31 cellular contexts compared by ENCODE assay signal in genomic region chr4:171433674-171434073, GRCh38.
"Had no signal": no experiment of that assay in that cellular context is flagged by ENCODE, and none has a peak within 500 bp of the region (broad histone marks: within the 10 kb centered on the region; RNA-seq: fewer than 3 reads in every experiment).

No MANE protein-coding gene starts in this region.

- H3K27me3 Mint-ChIP-seq: activated CD4-positive, alpha-beta memory T cell treated with anti-CD3 and anti-CD28 coated beads, Interleukin-2, amount 10 ng/mL, durations not matched to agents 7 days and 5 days; activated CD4-positive, alpha-beta T cell treated with anti-CD3 and anti-CD28 coated beads, Interleukin-2, amount 10 ng/mL, durations not matched to agents 7 days and 5 days; activated naive CD4-positive, alpha-beta T cell treated with anti-CD3 and anti-CD28 coated beads, Interleukin-2, amount 50 U/mL, for 24 hours; activated naive CD8-positive, alpha-beta T cell treated with anti-CD3 and anti-CD28 coated beads for 36 hours; activated naive CD8-positive, alpha-beta T cell treated with anti-CD3 and anti-CD28 coated beads, Interleukin-2, amount 50 U/mL, for 24 hours; activated T-cell treated with anti-CD3 and anti-CD28 coated beads, Interleukin-2, amount 50 U/mL, for 24 hours; activated T-helper 17 cell treated with anti-CD3 and anti-CD28 coated beads, Interleukin-2, amount 50 U/mL, for 72 hours; dendritic cell treated with granulocyte-macrophage colony-stimulating factor and Interleukin-4, amounts not matched to agents 40 ng/mL and 50 ng/mL, for 4 days had no signal

- H3K36me3 ChIP-seq: adrenal gland, colonic mucosa, esophagus muscularis mucosa, gastrocnemius medialis had no signal

- H3K27ac ChIP-seq: adrenal gland, body of pancreas, colonic mucosa, dorsolateral prefrontal cortex, esophagus muscularis mucosa, foreskin keratinocyte, gastrocnemius medialis had no signal

- H3K27me3 ChIP-seq: adrenal gland, body of pancreas, colonic mucosa, dorsolateral prefrontal cortex, esophagus muscularis mucosa, foreskin keratinocyte, gastrocnemius medialis had no signal

- H3K4me1 ChIP-seq: adrenal gland, body of pancreas, colonic mucosa, esophagus muscularis mucosa, foreskin keratinocyte, gastrocnemius medialis had no signal

- H3K27ac Mint-ChIP-seq: activated CD4-positive, alpha-beta memory T cell treated with anti-CD3 and anti-CD28 coated beads, Interleukin-2, amount 10 ng/mL, durations not matched to agents 7 days and 5 days; activated CD4-positive, alpha-beta T cell treated with anti-CD3 and anti-CD28 coated beads, Interleukin-2, amount 10 ng/mL, durations not matched to agents 7 days and 5 days; activated naive CD4-positive, alpha-beta T cell treated with anti-CD3 and anti-CD28 coated beads, Interleukin-2, amount 50 U/mL, for 24 hours; activated naive CD8-positive, alpha-beta T cell treated with anti-CD3 and anti-CD28 coated beads for 36 hours; activated naive CD8-positive, alpha-beta T cell treated with anti-CD3 and anti-CD28 coated beads, Interleukin-2, amount 50 U/mL, for 24 hours; activated T-cell treated with anti-CD3 and anti-CD28 coated beads, Interleukin-2, amount 50 U/mL, for 24 hours; activated T-helper 17 cell treated with anti-CD3 and anti-CD28 coated beads, Interleukin-2, amount 50 U/mL, for 72 hours; dendritic cell treated with granulocyte-macrophage colony-stimulating factor and Interleukin-4, amounts not matched to agents 40 ng/mL and 50 ng/mL, for 4 days had no signal

- H3K4me3 Mint-ChIP-seq: activated CD4-positive, alpha-beta memory T cell treated with anti-CD3 and anti-CD28 coated beads, Interleukin-2, amount 10 ng/mL, durations not matched to agents 7 days and 5 days; activated CD4-positive, alpha-beta T cell treated with anti-CD3 and anti-CD28 coated beads, Interleukin-2, amount 10 ng/mL, durations not matched to agents 7 days and 5 days; activated naive CD4-positive, alpha-beta T cell treated with anti-CD3 and anti-CD28 coated beads, Interleukin-2, amount 50 U/mL, for 24 hours; activated naive CD8-positive, alpha-beta T cell treated with anti-CD3 and anti-CD28 coated beads for 36 hours; activated naive CD8-positive, alpha-beta T cell treated with anti-CD3 and anti-CD28 coated beads, Interleukin-2, amount 50 U/mL, for 24 hours; activated T-cell treated with anti-CD3 and anti-CD28 coated beads, Interleukin-2, amount 50 U/mL, for 24 hours; activated T-helper 17 cell treated with anti-CD3 and anti-CD28 coated beads, Interleukin-2, amount 50 U/mL, for 72 hours; dendritic cell treated with granulocyte-macrophage colony-stimulating factor and Interleukin-4, amounts not matched to agents 40 ng/mL and 50 ng/mL, for 4 days had no signal

- H3K4me3 ChIP-seq: adrenal gland, body of pancreas, colonic mucosa, dorsolateral prefrontal cortex, esophagus muscularis mucosa, gastrocnemius medialis had no signal

- H3K36me3 Mint-ChIP-seq: activated naive CD4-positive, alpha-beta T cell treated with anti-CD3 and anti-CD28 coated beads, Interleukin-2, amount 50 U/mL, for 24 hours; activated naive CD8-positive, alpha-beta T cell treated with anti-CD3 and anti-CD28 coated beads for 36 hours had no signal

- H3K9me3 Mint-ChIP-seq: activated naive CD8-positive, alpha-beta T cell treated with anti-CD3 and anti-CD28 coated beads, Interleukin-2, amount 50 U/mL, for 24 hours; dendritic cell treated with granulocyte-macrophage colony-stimulating factor and Interleukin-4, amounts not matched to agents 40 ng/mL and 50 ng/mL, for 4 days had no signal

- H3K4me1 Mint-ChIP-seq: activated CD4-positive, alpha-beta memory T cell treated with anti-CD3 and anti-CD28 coated beads, Interleukin-2, amount 10 ng/mL, durations not matched to agents 7 days and 5 days; activated CD4-positive, alpha-beta T cell treated with anti-CD3 and anti-CD28 coated beads, Interleukin-2, amount 10 ng/mL, durations not matched to agents 7 days and 5 days; activated naive CD4-positive, alpha-beta T cell treated with anti-CD3 and anti-CD28 coated beads, Interleukin-2, amount 50 U/mL, for 24 hours; activated naive CD8-positive, alpha-beta T cell treated with anti-CD3 and anti-CD28 coated beads for 36 hours; activated naive CD8-positive, alpha-beta T cell treated with anti-CD3 and anti-CD28 coated beads, Interleukin-2, amount 50 U/mL, for 24 hours; activated T-helper 17 cell treated with anti-CD3 and anti-CD28 coated beads, Interleukin-2, amount 50 U/mL, for 72 hours had no signal

- H3K9me3 ChIP-seq: adrenal gland, body of pancreas, colonic mucosa, esophagus muscularis mucosa, gastrocnemius medialis had no signal

- DNase-seq: activated CD4-positive, alpha-beta memory T cell treated with anti-CD3 and anti-CD28 coated beads, Interleukin-2, amount 10 ng/mL, durations not matched to agents 7 days and 5 days; activated CD4-positive, alpha-beta T cell treated with anti-CD3 and anti-CD28 coated beads for 4 hours; activated CD4-positive, alpha-beta T cell treated with anti-CD3 and anti-CD28 coated beads, Interleukin-2, amount 10 ng/mL, durations not matched to agents 7 days and 5 days; activated CD4-positive, alpha-beta T cell treated with anti-CD3 and anti-CD28 coated beads, Interleukin-2, amount 50 U/mL, for 4 hours; activated CD4-positive, CD25-positive, alpha-beta regulatory T cell; activated CD4-positive, CD25-positive, alpha-beta regulatory T cell treated with anti-CD3 and anti-CD28 coated beads, Interleukin-2, amount 50 U/mL, for 72 hours; activated CD8-positive, alpha-beta memory T cell treated with anti-CD3 and anti-CD28 coated beads, Interleukin-2, amount 50 U/mL, for 48 hours; activated effector memory CD4-positive, alpha-beta T cell treated with Interleukin-2 at 50 U/mL for 16 hours; activated gamma-delta T cell treated with Interleukin-2 at 50 U/mL for 16 hours; activated naive CD4-positive, alpha-beta T cell treated with Interleukin-2 at 50 U/mL for 16 hours; activated naive CD8-positive, alpha-beta T cell treated with anti-CD3 and anti-CD28 coated beads for 36 hours; activated naive CD8-positive, alpha-beta T cell treated with anti-CD3 and anti-CD28 coated beads, Interleukin-2, amount 50 U/mL, for 24 hours; activated T-cell treated with anti-CD3 and anti-CD28 coated beads for 4 hours; activated T-cell treated with anti-CD3 and anti-CD28 coated beads, Interleukin-2, amount 50 U/mL, for 24 hours; adrenal gland; amygdala; aorta; body of pancreas; central memory CD4-positive, alpha-beta T cell; cerebellar nuclear complex; colonic mucosa; dorsolateral prefrontal cortex; effector memory CD4-positive, alpha-beta T cell; erythroblast; foreskin keratinocyte; gastrocnemius medialis; T-helper 2 cell had no signal
